2 cellular contexts compared by ENCODE assay signal in genomic region chr9:20973246-20973945, GRCh38. TPM values are rescaled to one million over a fixed set of nuclear protein-coding genes. Genes with fewer than 3 reads are reported as not detected.
"Had no signal": no experiment of that assay in that cellular context is flagged by ENCODE, and none has a peak within 500 bp of the region (broad histone marks: within the 10 kb centered on the region; RNA-seq: fewer than 3 reads in every experiment).

No MANE protein-coding gene starts in this region.

RNA-seq across cellular contexts. Expression of gene HACD4, which starts 58.0 kb away (rescaled TPM):
- total RNA-seq: MCF 10A, NCI-H460 had no signal
